ENCODE assay signal across 16 cellular contexts in genomic region chr2:57862727-57863126, GRCh38.
DNase-seq lines count a peak whose midpoint lies in the region; ATAC-seq and TF ChIP-seq lines count a peak whose summit lies in the region.
"Had no signal": no experiment of that assay in that cellular context is flagged by ENCODE, and none has a peak within 500 bp of the region (broad histone marks: within the 10 kb centered on the region; RNA-seq: fewer than 3 reads in every experiment).

No MANE protein-coding gene starts in this region.

- H3K4me2 ChIP-seq in hepatocyte: peak overlapping the region; percentile 5
- H3K4me2 ChIP-seq: BLaER1 treated with 17β-estradiol and CSF1 and Interleukin-3, amounts not matched to agents 10 nM and 100 nM had no signal

- H3K9me2 ChIP-seq in hepatocyte (replicated peaks; ENCODE audit: insufficient read depth): no peaks in the 10 kb centered on the region

- no peaks in the 10 kb centered on the region for H3K36me3 Mint-ChIP-seq in natural killer cell
- no peaks in the 10 kb centered on the region for H3K36me3 Mint-ChIP-seq in natural killer cell treated with Interleukin-12 subunit alpha and Interleukin-12 subunit beta and Interleukin-15 and Interleukin-18, amount 100 ng/mL, for 72 hours
- no peaks in the 10 kb centered on the region for H3K36me3 Mint-ChIP-seq in activated CD4-positive, alpha-beta memory T cell treated with anti-CD3 and anti-CD28 coated beads for 36 hours
- H3K36me3 Mint-ChIP-seq: CD4-positive, CD25-positive, alpha-beta regulatory T cell had no signal

- no peak overlapping the region for H3K4me3 Mint-ChIP-seq in natural killer cell
- no peak overlapping the region for H3K4me3 Mint-ChIP-seq in natural killer cell treated with Interleukin-12 subunit alpha and Interleukin-12 subunit beta and Interleukin-15 and Interleukin-18, amount 100 ng/mL, for 72 hours
- no peak overlapping the region for H3K4me3 Mint-ChIP-seq in activated CD4-positive, alpha-beta memory T cell treated with anti-CD3 and anti-CD28 coated beads for 36 hours
- H3K4me3 Mint-ChIP-seq: CD4-positive, CD25-positive, alpha-beta regulatory T cell; HFFc6 had no signal

- H3K27ac ChIP-seq in hepatocyte: no peak overlapping the region
- H3K27ac ChIP-seq: 22Rv1; BLaER1 treated with 17β-estradiol and CSF1 and Interleukin-3, amounts not matched to agents 10 nM and 100 nM had no signal

- POLR2A ChIA-PET in activated CD4-positive, alpha-beta memory T cell treated with anti-CD3 and anti-CD28 coated beads for 36 hours (lab: Charles Lee): no interaction called here

- ATAC-seq in natural killer cell (no peak), HG03460 (IDR thresholded peaks at IDR 0.05; ENCODE audit: unreplicated experiment) (no peak)
- no peak for ATAC-seq in natural killer cell treated with Interleukin-12 subunit alpha and Interleukin-12 subunit beta and Interleukin-15 and Interleukin-18, amount 100 ng/mL, for 72 hours
- ATAC-seq: GM12878, K562 had no signal

- peaks cover 0 to 2% of the 10 kb centered on the region in 2 donors for H3K9me3 Mint-ChIP-seq in natural killer cell
- peaks cover 1% of the 10 kb centered on the region for H3K9me3 Mint-ChIP-seq in natural killer cell treated with Interleukin-12 subunit alpha and Interleukin-12 subunit beta and Interleukin-15 and Interleukin-18, amount 100 ng/mL, for 72 hours
- no peaks in the 10 kb centered on the region for H3K9me3 Mint-ChIP-seq in activated CD4-positive, alpha-beta memory T cell treated with anti-CD3 and anti-CD28 coated beads for 36 hours
- H3K9me3 Mint-ChIP-seq: CD4-positive, CD25-positive, alpha-beta regulatory T cell; HFFc6 had no signal

- no peak overlapping the region for H2AFZ ChIP-seq in hepatocyte

- no peaks in the 10 kb centered on the region for H3K27me3 Mint-ChIP-seq in natural killer cell (ENCODE audit: low read depth in 2 of 2)
- no peaks in the 10 kb centered on the region for H3K27me3 Mint-ChIP-seq in natural killer cell treated with Interleukin-12 subunit alpha and Interleukin-12 subunit beta and Interleukin-15 and Interleukin-18, amount 100 ng/mL, for 72 hours
- no peaks in the 10 kb centered on the region for H3K27me3 Mint-ChIP-seq in activated CD4-positive, alpha-beta memory T cell treated with anti-CD3 and anti-CD28 coated beads for 36 hours
- H3K27me3 Mint-ChIP-seq: CD4-positive, CD25-positive, alpha-beta regulatory T cell had no signal

- CTCF ChIA-PET in activated CD4-positive, alpha-beta memory T cell treated with anti-CD3 and anti-CD28 coated beads for 36 hours (lab: Charles Lee): interaction anchor here (0.6 kb wide), 1 partner anchor 148 kb away, joined by 3 read pairs; no protein-coding TSS in a partner anchor

- no peaks in the 10 kb centered on the region for H3K27me3 ChIP-seq in hepatocyte
- H3K27me3 ChIP-seq: BLaER1 treated with 17β-estradiol and CSF1 and Interleukin-3, amounts not matched to agents 10 nM and 100 nM had no signal

- intact Hi-C loops in natural killer cell (cut with micrococcal nuclease): no loop called here
- intact Hi-C loops in activated CD4-positive, alpha-beta memory T cell treated with anti-CD3 and anti-CD28 coated beads for 36 hours (cut with micrococcal nuclease): no loop called here

- no peaks in the 10 kb centered on the region for H4K20me1 ChIP-seq in hepatocyte (ENCODE audit: insufficient read depth, poor library complexity, severe bottlenecking)
- H4K20me1 ChIP-seq: BLaER1 treated with 17β-estradiol and CSF1 and Interleukin-3, amounts not matched to agents 10 nM and 100 nM had no signal

- no peaks in the 10 kb centered on the region for H3K4me1 ChIP-seq in hepatocyte (ENCODE audit: insufficient read depth)
- H3K4me1 ChIP-seq: BLaER1 treated with 17β-estradiol and CSF1 and Interleukin-3, amounts not matched to agents 10 nM and 100 nM had no signal

- H3K9me3 ChIP-seq in hepatocyte (ENCODE audit: low read depth): no peaks in the 10 kb centered on the region
- H3K9me3 ChIP-seq: BLaER1 treated with 17β-estradiol and CSF1 and Interleukin-3, amounts not matched to agents 10 nM and 100 nM had no signal

- DNase-seq in natural killer cell (no peak), NCI-H82 treated with DMSO at 0.1 percent for 48 hours (lab: John Stamatoyannopoulos, UW; ENCODE audit: unreplicated experiment) (peak; percentile 91), hepatocyte (ENCODE audit: low spot score) (no peak), GM03348 (ENCODE audit: low spot score) (no peak)
- DNase-seq in natural killer cell treated with Interleukin-12 subunit alpha and Interleukin-12 subunit beta and Interleukin-15 and Interleukin-18, amount 100 ng/mL, for 72 hours (ENCODE audit: low spot score): no peak
- DNase-seq in activated CD4-positive, alpha-beta memory T cell treated with anti-CD3 and anti-CD28 coated beads for 36 hours: no peak
- DNase-seq: ACHN; CD4-positive, CD25-positive, alpha-beta regulatory T cell; DMS 273 treated with DMSO at 0.1 percent for 48 hours; HCEC 1CT; HFFc6 had no signal

- H3K27ac Mint-ChIP-seq in natural killer cell: no peak overlapping the region
- H3K27ac Mint-ChIP-seq in natural killer cell treated with Interleukin-12 subunit alpha and Interleukin-12 subunit beta and Interleukin-15 and Interleukin-18, amount 100 ng/mL, for 72 hours: no peak overlapping the region
- H3K27ac Mint-ChIP-seq in activated CD4-positive, alpha-beta memory T cell treated with anti-CD3 and anti-CD28 coated beads for 36 hours: no peak overlapping the region
- H3K27ac Mint-ChIP-seq: CD4-positive, CD25-positive, alpha-beta regulatory T cell; HFFc6 had no signal

- H3K4me1 Mint-ChIP-seq in natural killer cell: no peaks in the 10 kb centered on the region
- H3K4me1 Mint-ChIP-seq in natural killer cell treated with Interleukin-12 subunit alpha and Interleukin-12 subunit beta and Interleukin-15 and Interleukin-18, amount 100 ng/mL, for 72 hours (ENCODE audit: low read depth in 2 of 2): no peaks in the 10 kb centered on the region
- H3K4me1 Mint-ChIP-seq in activated CD4-positive, alpha-beta memory T cell treated with anti-CD3 and anti-CD28 coated beads for 36 hours (ENCODE audit: low read depth): no peaks in the 10 kb centered on the region
- H3K4me1 Mint-ChIP-seq: CD4-positive, CD25-positive, alpha-beta regulatory T cell had no signal

- no peaks in the 10 kb centered on the region for H3K36me3 ChIP-seq in hepatocyte (replicated peaks; ENCODE audit: insufficient read depth, low read depth)
- H3K36me3 ChIP-seq: BLaER1 treated with 17β-estradiol and CSF1 and Interleukin-3, amounts not matched to agents 10 nM and 100 nM had no signal

- H3K4me3 ChIP-seq in hepatocyte: no peak overlapping the region
- H3K4me3 ChIP-seq: BLaER1 treated with 17β-estradiol and CSF1 and Interleukin-3, amounts not matched to agents 10 nM and 100 nM; GM12878; K562 had no signal

- TF ChIP-seq CTCF in natural killer cell (IDR thresholded peaks at IDR 0.05) (peak; percentile 19), hepatocyte (IDR thresholded peaks at IDR 0.05; ENCODE audit: poor library complexity) (no peak)

- H3K79me2 ChIP-seq in hepatocyte: no peaks in the 10 kb centered on the region
